Comparison of ENCODE assay signal across 1 cellular context in the genomic region with DNA sequence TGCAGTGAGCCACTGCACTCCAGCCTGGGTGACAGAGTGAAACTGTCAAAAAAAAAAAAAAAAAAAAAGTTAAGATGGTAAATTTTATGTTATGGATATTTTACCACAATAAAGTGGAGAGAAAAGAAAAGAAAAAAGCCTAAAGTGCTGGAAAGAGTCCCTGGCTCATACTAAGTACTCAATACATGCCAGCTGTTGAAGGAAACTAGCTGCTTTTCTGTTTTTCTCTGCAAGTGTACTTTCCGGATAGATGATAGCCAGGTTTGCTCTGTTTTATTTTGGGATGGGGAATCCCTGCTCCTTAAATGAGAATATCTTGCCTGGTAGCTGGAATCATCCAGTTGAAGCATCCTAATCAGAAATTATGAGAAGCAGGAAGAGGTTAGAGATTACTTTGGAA.
TF ChIP-seq lines count a peak whose summit lies in the region.

No MANE protein-coding gene starts in this region.

TF ChIP-seq in SK-N-SH treated with all-trans-retinoic acid at 6 μM for 48 hours, 23 proteins besides CTCF, POLR2A, EP300 and RAD21 (continued from another document):
- TF ChIP-seq, protein P1, sequence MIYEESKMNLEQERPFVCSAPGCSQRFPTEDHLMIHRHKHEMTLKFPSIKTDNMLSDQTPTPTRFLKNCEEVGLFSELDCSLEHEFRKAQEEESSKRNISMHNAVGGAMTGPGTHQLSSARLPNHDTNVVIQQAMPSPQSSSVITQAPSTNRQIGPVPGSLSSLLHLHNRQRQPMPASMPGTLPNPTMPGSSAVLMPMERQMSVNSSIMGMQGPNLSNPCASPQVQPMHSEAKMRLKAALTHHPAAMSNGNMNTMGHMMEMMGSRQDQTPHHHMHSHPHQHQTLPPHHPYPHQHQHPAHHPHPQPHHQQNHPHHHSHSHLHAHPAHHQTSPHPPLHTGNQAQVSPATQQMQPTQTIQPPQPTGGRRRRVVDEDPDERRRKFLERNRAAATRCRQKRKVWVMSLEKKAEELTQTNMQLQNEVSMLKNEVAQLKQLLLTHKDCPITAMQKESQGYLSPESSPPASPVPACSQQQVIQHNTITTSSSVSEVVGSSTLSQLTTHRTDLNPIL (CRISPR knock-in tag; IDR thresholded peaks at IDR 0.05; ENCODE audit: low read depth) = no peak
- TF ChIP-seq ZNF70 (CRISPR knock-in tag; IDR thresholded peaks at IDR 0.05) = no peak
- TF ChIP-seq, protein P2, sequence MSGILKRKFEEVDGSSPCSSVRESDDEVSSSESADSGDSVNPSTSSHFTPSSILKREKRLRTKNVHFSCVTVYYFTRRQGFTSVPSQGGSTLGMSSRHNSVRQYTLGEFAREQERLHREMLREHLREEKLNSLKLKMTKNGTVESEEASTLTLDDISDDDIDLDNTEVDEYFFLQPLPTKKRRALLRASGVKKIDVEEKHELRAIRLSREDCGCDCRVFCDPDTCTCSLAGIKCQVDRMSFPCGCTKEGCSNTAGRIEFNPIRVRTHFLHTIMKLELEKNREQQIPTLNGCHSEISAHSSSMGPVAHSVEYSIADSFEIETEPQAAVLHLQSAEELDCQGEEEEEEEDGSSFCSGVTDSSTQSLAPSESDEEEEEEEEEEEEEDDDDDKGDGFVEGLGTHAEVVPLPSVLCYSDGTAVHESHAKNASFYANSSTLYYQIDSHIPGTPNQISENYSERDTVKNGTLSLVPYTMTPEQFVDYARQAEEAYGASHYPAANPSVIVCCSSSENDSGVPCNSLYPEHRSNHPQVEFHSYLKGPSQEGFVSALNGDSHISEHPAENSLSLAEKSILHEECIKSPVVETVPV (CRISPR knock-in tag; IDR thresholded peaks at IDR 0.05) = no peak
- no peak for TF ChIP-seq BACH2 (CRISPR knock-in tag; IDR thresholded peaks at IDR 0.05; ENCODE audit: borderline replicate concordance)
